ENCODE assay signal across 8 cellular contexts in the genomic region with DNA sequence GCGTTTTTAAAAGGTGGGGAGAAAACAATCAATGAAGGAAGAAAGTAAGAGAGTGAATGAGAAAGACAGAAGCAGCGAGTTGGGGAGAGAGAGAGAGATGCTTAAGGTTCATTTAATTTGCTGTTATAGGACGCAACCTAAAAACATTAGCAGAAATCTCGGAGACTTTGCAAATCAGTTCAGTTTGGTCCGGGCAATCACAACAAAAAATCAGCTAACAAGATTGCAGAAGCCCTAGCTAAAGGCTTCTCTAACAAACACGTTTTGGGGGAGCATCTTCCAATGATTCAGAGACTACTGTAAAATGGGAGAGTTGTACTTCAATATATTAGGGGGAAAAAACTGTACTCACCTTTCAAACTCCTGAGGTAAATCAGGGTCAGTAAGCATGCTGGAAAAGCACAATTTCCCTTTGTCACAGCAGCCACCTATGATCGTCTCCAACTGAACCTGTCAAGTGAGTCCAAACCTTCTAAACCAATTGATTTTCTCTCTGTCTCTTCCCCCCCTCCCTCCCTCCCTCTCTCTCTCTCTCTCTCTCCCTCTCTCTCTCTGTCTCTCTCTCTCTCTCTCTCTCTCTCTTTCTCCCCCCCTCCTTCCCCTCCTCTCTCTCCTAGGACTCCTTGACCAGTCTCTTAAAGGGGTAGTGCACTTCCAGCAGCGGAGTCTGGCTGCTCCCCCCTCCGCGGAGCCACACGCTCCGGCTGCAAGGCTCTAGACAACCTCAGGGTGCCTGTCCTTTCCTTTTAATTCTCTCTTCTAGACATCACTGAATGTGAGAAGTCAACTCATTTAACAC. TPM values are rescaled to one million over a fixed set of nuclear protein-coding genes. Genes with fewer than 3 reads are reported as not detected.
DNase-seq lines count a peak whose midpoint lies in the region; ATAC-seq, FAIRE-seq and TF ChIP-seq lines count a peak whose summit lies in the region.

A gene (minus strand): TSS at position 459 of the 799 bp plus-strand sequence. CDS start 69 bp downstream, at position 390.

- H3K27ac ChIP-seq in Panc1 (ENCODE audit: low read length) (no peak within 1 kb of the TSS), osteoblast (ENCODE audit: low read depth, low read length) (no peak within 1 kb of the TSS), small intestine (ENCODE audit: low read depth in 1 of 2, low read length in 1 of 2) (no peak within 1 kb of the TSS)

- no peaks in the 10 kb centered on the region for H3K36me3 ChIP-seq in Panc1 (ENCODE audit: control insufficient read depth, insufficient read depth, low read length)
- no peaks in the 10 kb centered on the region for H3K36me3 ChIP-seq in osteoblast (ENCODE audit: insufficient read depth, low read length)
- H3K36me3 ChIP-seq in small intestine (ENCODE audit: control insufficient read depth in 2 of 2, insufficient read depth in 2 of 2, low read length in 2 of 2) = no peaks in the 10 kb centered on the region

- H3K4me3 Mint-ChIP-seq in activated T-cell treated with anti-CD3 and anti-CD28 coated beads, Interleukin-2, amount 50 U/mL, for 4 hours = no peak within 1 kb of the TSS

- ATAC-seq in Panc1 = no peak; the same call in 1 of the 2 replicates
- ATAC-seq in GM18909 (IDR thresholded peaks at IDR 0.05; ENCODE audit: poor library complexity, unreplicated experiment) = no peak
- no peak for ATAC-seq in activated T-cell treated with anti-CD3 and anti-CD28 coated beads, Interleukin-2, amount 50 U/mL, for 4 hours

- 0 out of 2 replicates have a peak, but pooled peaks cover 2% of the 10 kb centered on the region for H3K27me3 ChIP-seq in Panc1 (ENCODE audit: control insufficient read depth, insufficient read depth, low read length)
- H3K27me3 ChIP-seq in osteoblast (ENCODE audit: insufficient read depth, low read length) = peaks cover 40% of the 10 kb centered on the region
- peaks cover 0 to 1% of the 10 kb centered on the region in 2 donors for H3K27me3 ChIP-seq in small intestine (ENCODE audit: control insufficient read depth in 2 of 2, insufficient read depth in 2 of 2, low read length in 2 of 2)

- H3K4me2 ChIP-seq in osteoblast (ENCODE audit: insufficient read depth, low read length) = peak within 1 kb of the TSS; percentile 66

- TF ChIP-seq CTCF in Panc1 (IDR thresholded peaks at IDR 0.05) = no peak
- TF ChIP-seq CTCF in osteoblast (IDR thresholded peaks at IDR 0.05; ENCODE audit: extremely low read depth, low read depth, low read length) = no peak

- H3K4me1 ChIP-seq in Panc1 (ENCODE audit: control insufficient read depth, insufficient read depth, low read length) = no peaks in the 10 kb centered on the region
- H3K4me1 ChIP-seq in osteoblast (ENCODE audit: insufficient read depth, low read length) = peaks cover 4% of the 10 kb centered on the region
- no peaks in the 10 kb centered on the region for H3K4me1 ChIP-seq in small intestine (ENCODE audit: control insufficient read depth in 2 of 2, insufficient read depth in 1 of 2, low read depth in 1 of 2, low read length in 1 of 2)

- FAIRE-seq in small intestine (lab: Jason Lieb, UNC) = no peak

- H3K4me1 Mint-ChIP-seq in activated T-cell treated with anti-CD3 and anti-CD28 coated beads, Interleukin-2, amount 50 U/mL, for 4 hours (ENCODE audit: low read depth) = no peaks in the 10 kb centered on the region

- no peaks in the 10 kb centered on the region for H3K27me3 Mint-ChIP-seq in activated T-cell treated with anti-CD3 and anti-CD28 coated beads, Interleukin-2, amount 50 U/mL, for 4 hours (ENCODE audit: low read depth)

- no peaks in the 10 kb centered on the region for H4K20me1 ChIP-seq in osteoblast (ENCODE audit: insufficient read depth, low read length)

- in situ Hi-C loops in Panc1 (cut with HindIII; ENCODE audit: low pct_unique_long_range_greater_than_20kb, low sequenced_read_pairs) = no loop called here

- H3K36me3 Mint-ChIP-seq in activated T-cell treated with anti-CD3 and anti-CD28 coated beads, Interleukin-2, amount 50 U/mL, for 4 hours (ENCODE audit: insufficient read depth) = no peaks in the 10 kb centered on the region

- H2AFZ ChIP-seq in osteoblast (ENCODE audit: low read length) = peak within 1 kb of the TSS; percentile 32

- WGBS in small intestine, 3 donors = 6 to 11% (median 9%) methylated on average over 12 of the region's 12 CpGs

- no peaks in the 10 kb centered on the region for H3K9me3 ChIP-seq in Panc1 (ENCODE audit: control insufficient read depth, insufficient read depth, low read depth, low read length)
- H3K9me3 ChIP-seq in osteoblast (ENCODE audit: low read depth, low read length) = no peaks in the 10 kb centered on the region
- no peaks in the 10 kb centered on the region for H3K9me3 ChIP-seq in small intestine (ENCODE audit: control insufficient read depth, low read depth)

- no peaks in the 10 kb centered on the region for H3K79me2 ChIP-seq in osteoblast (ENCODE audit: insufficient read depth, low read length)

- H3K9me3 Mint-ChIP-seq in activated T-cell treated with anti-CD3 and anti-CD28 coated beads, Interleukin-2, amount 50 U/mL, for 4 hours = no peaks in the 10 kb centered on the region

- CTCF ChIA-PET in Panc1 (lab: Charles Lee) = no interaction called here

- H3K4me3 ChIP-seq in Panc1 (ENCODE audit: low read depth in 2 of 2, low read length in 2 of 2) (peak within 1 kb of the TSS; percentile 9 to 24; a peak in 3 of 4 replicates), osteoblast (ENCODE audit: insufficient read depth, low read length) (peak within 1 kb of the TSS; percentile 15), small intestine (ENCODE audit: low read depth in 1 of 2, low read length in 2 of 2) (no peak within 1 kb of the TSS)

- peak; percentile 79 for DNase-seq in HCEC 1CT
- DNase-seq in Panc1 (ENCODE audit: low read depth, low spot score) = no peak
- peak; percentile 88 for DNase-seq in foreskin melanocyte
- peak; percentile 8 for DNase-seq in osteoblast (ENCODE audit: insufficient read length, low spot score, missing footprints)
- DNase-seq in small intestine = no peak
- DNase-seq in DMS153 treated with DMSO at 0.1 percent for 48 hours (lab: John Stamatoyannopoulos, UW; ENCODE audit: unreplicated experiment) = no peak
- DNase-seq in activated T-cell treated with anti-CD3 and anti-CD28 coated beads, Interleukin-2, amount 50 U/mL, for 4 hours = no peak

- BruUV-seq in Panc1 (replicated peaks; lab: Mats Ljungman, UMichigan) = no TSS peak

- intact Hi-C loops in Panc1 (cut with micrococcal nuclease; ENCODE audit: unreplicated experiment) = no loop called here

- POLR2A ChIA-PET in Panc1 (lab: Charles Lee) = no interaction called here

RNA-seq across cellular contexts. Expression of the gene that starts here (rescaled TPM):
- total RNA-seq in Panc1 (2021; ENCODE audit: unreplicated experiment) (0.23 TPM), osteoblast (4.7 and 5.1 TPM in 2 replicates)
- polyA plus RNA-seq in Panc1 (2012; ENCODE audit: insufficient read length) = not detected
- polyA plus RNA-seq in small intestine = 1 to 10 TPM in 1 of 3 donors, under 1 TPM in 1, not detected in 1; 0.81 to 1.3 TPM
- 1 to 10 TPM in 1 of 3 donors, under 1 TPM in 2; 0.15 to 1.7 (median 0.34) TPM for total RNA-seq in activated T-cell treated with anti-CD3 and anti-CD28 coated beads, Interleukin-2, amount 50 U/mL, for 4 hours

Comparison
In these comparisons a context has a peak if more than half of its experiments do, and no peak if none do; other contexts are left out.
1. DNase-seq: peak in HCEC 1CT (single experiment), foreskin melanocyte (single experiment) and osteoblast (single experiment); none in Panc1 (single experiment), small intestine (single experiment), DMS153 treated with DMSO at 0.1 percent for 48 hours (single experiment) and activated T-cell treated with anti-CD3 and anti-CD28 coated beads, Interleukin-2, amount 50 U/mL, for 4 hours (single experiment).
2. H3K4me3 ChIP-seq: peak in Panc1 (2 of 2) and osteoblast (single experiment); none in small intestine (0 of 2).